In genomic region chr13:85469320-85469719, GRCh38 we compare ENCODE assay signal across 6 cellular contexts.
"Had no signal": no experiment of that assay in that cellular context is flagged by ENCODE, and none has a peak within 500 bp of the region (broad histone marks: within the 10 kb centered on the region; RNA-seq: fewer than 3 reads in every experiment).

No MANE protein-coding gene starts in this region.

- H3K27ac Mint-ChIP-seq: H9 had no signal

- H2AFZ ChIP-seq: GM23248 had no signal

- H3K4me1 Mint-ChIP-seq: H9 had no signal

- DNase-seq: GM23248, GOT3, H9, HCEC 1CT, IMR-90 had no signal

- FAIRE-seq: HTR-8/SVneo had no signal

- H3K4me3 ChIP-seq: GM23248 had no signal

- H3K9me3 Mint-ChIP-seq: H9 had no signal

- H3K27ac ChIP-seq: GM23248 had no signal

- H3K9ac ChIP-seq: GM23248 had no signal

- H3K4me3 Mint-ChIP-seq: H9 had no signal
